Comparison of ENCODE assay signal across 8 cellular contexts in genomic region chr6:106520711-106521367, GRCh38.
DNase-seq lines count a peak whose midpoint lies in the region; ATAC-seq, FAIRE-seq and TF ChIP-seq lines count a peak whose summit lies in the region.

No MANE protein-coding gene starts in this region.

- H3K36me3 ChIP-seq in OCI-LY1 (ENCODE audit: insufficient read depth, low read length) = peaks cover 5% of the 10 kb centered on the region; the same call in 1 of the 2 replicates
- peaks cover 6% of the 10 kb centered on the region for H3K36me3 ChIP-seq in neutrophil

- peaks cover 70% of the 10 kb centered on the region for H3K36me3 Mint-ChIP-seq in activated T-helper 17 cell treated with anti-CD3 and anti-CD28 coated beads, Interleukin-2, amount 50 U/mL, for 72 hours (ENCODE audit: low read depth)

- H3K4me3 ChIP-seq in OCI-LY1 (ENCODE audit: low read depth, low read length, poor library complexity, severe bottlenecking) (peak overlapping the region; percentile 64), neutrophil (ENCODE audit: low read depth in 1 of 2, low read length in 1 of 2) (peak overlapping the region; percentile 57 to 59), dorsolateral prefrontal cortex (no peak overlapping the region), coronary artery (no peak overlapping the region)

- H3K4me2 ChIP-seq in OCI-LY1 (ENCODE audit: low read length) = peak overlapping the region; percentile 76

- H3K9me2 ChIP-seq in OCI-LY1 (ENCODE audit: low read depth, low read length) = no peaks in the 10 kb centered on the region

- peak overlapping the region; percentile 96 for H3K27ac ChIP-seq in OCI-LY1 (ENCODE audit: low read depth, low read length, poor library complexity, severe bottlenecking)
- H3K27ac ChIP-seq in neutrophil = peak overlapping the region; percentile 92
- no peak overlapping the region for H3K27ac ChIP-seq in dorsolateral prefrontal cortex
- peak overlapping the region in 1 of 2 donors; percentile 72 for H3K27ac ChIP-seq in coronary artery

- H3K79me2 ChIP-seq in OCI-LY1 (ENCODE audit: insufficient read depth, low read length) = peaks cover 26% of the 10 kb centered on the region

- DNase-seq in GM12891 (ENCODE audit: insufficient read length, low spot score) (no peak), UCSD-AML1 (lab: John Stamatoyannopoulos, UW; ENCODE audit: unreplicated experiment) (no peak), dorsolateral prefrontal cortex (no peak), coronary artery (ENCODE audit: low spot score) (no peak)

- no peaks in the 10 kb centered on the region for H3K27me3 Mint-ChIP-seq in activated T-helper 17 cell treated with anti-CD3 and anti-CD28 coated beads, Interleukin-2, amount 50 U/mL, for 72 hours

- peak overlapping the region; percentile 84 for H3K4me3 Mint-ChIP-seq in activated T-helper 17 cell treated with anti-CD3 and anti-CD28 coated beads, Interleukin-2, amount 50 U/mL, for 72 hours

- FAIRE-seq in GM12891 (lab: Jason Lieb, UNC) = peak; percentile 90

- no peaks in the 10 kb centered on the region for H4K20me1 ChIP-seq in OCI-LY1 (ENCODE audit: insufficient read depth, low read length)

- H3F3A ChIP-seq in OCI-LY1 (ENCODE audit: insufficient read depth, low read length) = peaks cover 3% of the 10 kb centered on the region; the same call in 1 of the 2 replicates

- no peak overlapping the region for H2AFZ ChIP-seq in OCI-LY1 (ENCODE audit: low read length)

- ATAC-seq in HG02642 (IDR thresholded peaks at IDR 0.05; ENCODE audit: poor library complexity, unreplicated experiment) = peak; percentile 62
- ATAC-seq in activated T-helper 17 cell treated with anti-CD3 and anti-CD28 coated beads, Interleukin-2, amount 50 U/mL, for 72 hours (replicated peaks) = peak; percentile 74

- H3K9ac ChIP-seq in OCI-LY1 (ENCODE audit: low read length) = peak overlapping the region; percentile 72

- TF ChIP-seq CTCF in OCI-LY1 (IDR thresholded peaks at IDR 0.05; ENCODE audit: low read length) = no peak
- no peak for TF ChIP-seq CTCF in neutrophil (IDR thresholded peaks at IDR 0.05)
- TF ChIP-seq CTCF in dorsolateral prefrontal cortex (IDR thresholded peaks at IDR 0.05 in 54 of 56, conservative IDR thresholded peaks at IDR 0.05 in 2 of 56; ENCODE audit: low read depth in 1 of 56, partially characterized antibody in 56 of 56) = no peak
- no peak for TF ChIP-seq CTCF in coronary artery (IDR thresholded peaks at IDR 0.05)

- H3K9me3 Mint-ChIP-seq in activated T-helper 17 cell treated with anti-CD3 and anti-CD28 coated beads, Interleukin-2, amount 50 U/mL, for 72 hours = no peaks in the 10 kb centered on the region

- H3K27me3 ChIP-seq in OCI-LY1 (ENCODE audit: insufficient read depth, low read length) (no peaks in the 10 kb centered on the region), neutrophil (no peaks in the 10 kb centered on the region), dorsolateral prefrontal cortex (peaks cover 0 to 30% (median 0%) of the 10 kb centered on the region in 45 donors)

- H3K27ac Mint-ChIP-seq in activated T-helper 17 cell treated with anti-CD3 and anti-CD28 coated beads, Interleukin-2, amount 50 U/mL, for 72 hours = peak overlapping the region; percentile 98

- H3K9me3 ChIP-seq in OCI-LY1 (ENCODE audit: low read length) = no peaks in the 10 kb centered on the region
- no peaks in the 10 kb centered on the region for H3K9me3 ChIP-seq in neutrophil

- H3K4me1 ChIP-seq in OCI-LY1 (ENCODE audit: insufficient read depth, low read length, severe bottlenecking) (peaks cover 94% of the 10 kb centered on the region), neutrophil (ENCODE audit: control insufficient read depth in 1 of 2, insufficient read depth in 1 of 2, low read depth in 1 of 2, low read length in 1 of 2) (peaks cover 94 to 96% of the 10 kb centered on the region in 2 experiments)

- intact Hi-C loops in dorsolateral prefrontal cortex (cut with DNase I) = no loop called here

- peaks cover 27% of the 10 kb centered on the region for H3K4me1 Mint-ChIP-seq in activated T-helper 17 cell treated with anti-CD3 and anti-CD28 coated beads, Interleukin-2, amount 50 U/mL, for 72 hours

- TF ChIP-seq POLR2A in GM12891 (IDR thresholded peaks at IDR 0.05; ENCODE audit: low read depth, low read length) = peak; percentile 83; the same call in 1 of the 2 replicates

TF ChIP-seq in GM12891, 5 proteins besides CTCF, POLR2A, EP300 and RAD21:
- TF ChIP-seq POLR2AphosphoS5 (IDR thresholded peaks at IDR 0.05; ENCODE audit: low read depth, low read length) (peak; percentile 29; the same call in 1 of the 2 replicates), SPI1 (IDR thresholded peaks at IDR 0.05; ENCODE audit: low read depth, low read length) (no peak), PAX5 (IDR thresholded peaks at IDR 0.05; ENCODE audit: insufficient read depth, low read length, severe bottlenecking) (no peak), POU2F2 (IDR thresholded peaks at IDR 0.05; ENCODE audit: low read depth, low read length) (no peak), TAF1 (IDR thresholded peaks at IDR 0.05; ENCODE audit: low read depth, low read length) (peak; percentile 83)

Comparison
In these comparisons a context has a peak if more than half of its experiments do, and no peak if none do; other contexts are left out.
1. H3K27ac ChIP-seq: peak in OCI-LY1 (single experiment) and neutrophil (single experiment); none in dorsolateral prefrontal cortex (0 of 59).
2. H3K4me3 ChIP-seq: peak in OCI-LY1 (single experiment) and neutrophil (2 of 2); none in dorsolateral prefrontal cortex (0 of 59) and coronary artery (single experiment).